In the genomic region with DNA sequence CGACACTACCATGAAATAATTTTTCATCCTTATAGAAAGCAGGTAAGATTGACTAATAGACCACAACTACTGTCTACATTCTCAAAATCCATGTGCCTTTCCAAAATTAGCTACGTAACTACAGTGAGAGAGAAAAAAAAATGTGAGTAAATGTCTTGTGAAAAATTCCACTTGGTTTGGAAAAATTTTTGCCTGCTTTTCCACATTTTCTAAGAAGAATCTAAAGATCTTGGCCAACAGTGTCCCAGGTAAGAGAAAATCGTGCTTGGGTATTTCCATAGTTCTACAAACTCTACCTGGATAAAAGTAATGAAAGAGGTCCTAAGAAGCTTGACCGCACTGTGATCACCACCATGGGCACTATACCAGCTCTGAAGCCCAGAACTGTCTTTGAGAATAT, we compare ENCODE assay signal across 8 cellular contexts. TPM values are rescaled to one million over a fixed set of nuclear protein-coding genes. Genes with fewer than 3 reads are reported as not detected.
DNase-seq lines count a peak whose midpoint lies in the region; ATAC-seq, FAIRE-seq and TF ChIP-seq lines count a peak whose summit lies in the region.

No MANE protein-coding gene starts in this region.

- H3K4me1 ChIP-seq in CD8-positive, alpha-beta T cell (ENCODE audit: insufficient read depth, low read length) = peaks cover 44% of the 10 kb centered on the region
- H3K4me1 ChIP-seq in MM.1S (ENCODE audit: low read length) = peaks cover 15% of the 10 kb centered on the region
- peaks cover 22% of the 10 kb centered on the region for H3K4me1 ChIP-seq in osteoblast (ENCODE audit: insufficient read depth, low read length)

- H3K27ac Mint-ChIP-seq in CD8-positive, alpha-beta T cell = peak overlapping the region; percentile 99
- peak overlapping the region; percentile 99 for H3K27ac Mint-ChIP-seq in effector memory CD8-positive, alpha-beta T cell

- H3K9ac ChIP-seq in MM.1S (ENCODE audit: low read length) = peak overlapping the region; percentile 26; the same call in 1 of the 2 replicates

- POLR2A ChIA-PET in CD8-positive, alpha-beta T cell (lab: Charles Lee) = interaction anchor here (1.6 kb wide), 1 partner anchor 41 kb away, joined by 5 read pairs; no protein-coding TSS in a partner anchor

- no peaks in the 10 kb centered on the region for H3K27me3 Mint-ChIP-seq in CD8-positive, alpha-beta T cell (ENCODE audit: low read depth)
- no peaks in the 10 kb centered on the region for H3K27me3 Mint-ChIP-seq in effector memory CD8-positive, alpha-beta T cell

- no peak for FAIRE-seq in HTR-8/SVneo (lab: Jason Lieb, UNC)

- H3K27me3 ChIP-seq in CD8-positive, alpha-beta T cell (ENCODE audit: insufficient read depth, low read length) = no peaks in the 10 kb centered on the region
- H3K27me3 ChIP-seq in MM.1S (replicated peaks; ENCODE audit: insufficient read depth, low read length) = no peaks in the 10 kb centered on the region
- H3K27me3 ChIP-seq in osteoblast (ENCODE audit: insufficient read depth, low read length) = no peaks in the 10 kb centered on the region

- no peaks in the 10 kb centered on the region for H3K9me2 ChIP-seq in MM.1S (replicated peaks; ENCODE audit: insufficient read depth, low read length)

- peak overlapping the region; percentile 27 for H3K4me3 ChIP-seq in CD8-positive, alpha-beta T cell (ENCODE audit: low read depth, low read length)
- H3K4me3 ChIP-seq in MM.1S (ENCODE audit: low read length) (peak overlapping the region; percentile 98), osteoblast (ENCODE audit: insufficient read depth, low read length) (peak overlapping the region; percentile 82)

- no peaks in the 10 kb centered on the region for H3K36me3 ChIP-seq in CD8-positive, alpha-beta T cell (ENCODE audit: insufficient read depth, low read length)
- H3K36me3 ChIP-seq in MM.1S (replicated peaks; ENCODE audit: insufficient read depth, low read length) (no peaks in the 10 kb centered on the region), osteoblast (ENCODE audit: insufficient read depth, low read length) (no peaks in the 10 kb centered on the region)

- peak overlapping the region; percentile 91 for H3K4me3 Mint-ChIP-seq in CD8-positive, alpha-beta T cell
- peak overlapping the region; percentile 96 to 97 for H3K4me3 Mint-ChIP-seq in effector memory CD8-positive, alpha-beta T cell

- H3K4me2 ChIP-seq in MM.1S (ENCODE audit: low read depth, low read length) (peak overlapping the region; percentile 95), osteoblast (ENCODE audit: insufficient read depth, low read length) (peak overlapping the region; percentile 97)

- no peaks in the 10 kb centered on the region for H3K9me3 ChIP-seq in CD8-positive, alpha-beta T cell (ENCODE audit: low read length)
- H3K9me3 ChIP-seq in MM.1S (replicated peaks; ENCODE audit: insufficient read depth, low read length) (no peaks in the 10 kb centered on the region), osteoblast (ENCODE audit: low read depth, low read length) (no peaks in the 10 kb centered on the region)

- CTCF ChIA-PET in CD8-positive, alpha-beta T cell (lab: Charles Lee) = interaction anchor here (0.9 to 1.8 kb wide), 3 partner anchors 13 to 75 kb away, joined by 3 to 4 read pairs (median 3); no protein-coding TSS in a partner anchor

- no peak for TF ChIP-seq CTCF in CD8-positive, alpha-beta T cell (IDR thresholded peaks at IDR 0.05)
- TF ChIP-seq CTCF in MM.1S (IDR thresholded peaks at IDR 0.05; ENCODE audit: low read length) (no peak), osteoblast (IDR thresholded peaks at IDR 0.05; ENCODE audit: extremely low read depth, low read depth, low read length) (no peak)

- no peaks in the 10 kb centered on the region for H4K20me1 ChIP-seq in MM.1S (ENCODE audit: insufficient read depth, low read length)
- peaks cover 3% of the 10 kb centered on the region for H4K20me1 ChIP-seq in osteoblast (ENCODE audit: insufficient read depth, low read length)

- ATAC-seq in CD8-positive, alpha-beta T cell = no peak
- ATAC-seq in effector memory CD8-positive, alpha-beta T cell (replicated peaks) = no peak
- no peak for ATAC-seq in HG02759 (IDR thresholded peaks at IDR 0.05; ENCODE audit: unreplicated experiment)

- H3K4me1 Mint-ChIP-seq in CD8-positive, alpha-beta T cell (ENCODE audit: low read depth) = peaks cover 60% of the 10 kb centered on the region
- peaks cover 33 to 36% of the 10 kb centered on the region in 2 donors for H3K4me1 Mint-ChIP-seq in effector memory CD8-positive, alpha-beta T cell (ENCODE audit: low read depth in 2 of 2)

- intact Hi-C loops in CD8-positive, alpha-beta T cell (cut with DNase I, micrococcal nuclease) = no loop called here

- H3K9me3 Mint-ChIP-seq in CD8-positive, alpha-beta T cell = no peaks in the 10 kb centered on the region
- H3K9me3 Mint-ChIP-seq in effector memory CD8-positive, alpha-beta T cell = no peaks in the 10 kb centered on the region

- H2AFZ ChIP-seq in MM.1S (ENCODE audit: low read length) (peak overlapping the region; percentile 76), osteoblast (ENCODE audit: low read length) (peak overlapping the region; percentile 98)

- H3K79me2 ChIP-seq in MM.1S (ENCODE audit: low read length) (peaks cover 36% of the 10 kb centered on the region), osteoblast (ENCODE audit: insufficient read depth, low read length) (peaks cover 35% of the 10 kb centered on the region)

- peaks cover 15% of the 10 kb centered on the region for H3K36me3 Mint-ChIP-seq in CD8-positive, alpha-beta T cell
- peaks cover 28% of the 10 kb centered on the region for H3K36me3 Mint-ChIP-seq in effector memory CD8-positive, alpha-beta T cell (ENCODE audit: insufficient read depth)

- no peak for DNase-seq in CD8-positive, alpha-beta T cell
- DNase-seq in MM.1S (no peak), osteoblast (ENCODE audit: insufficient read length, low spot score, missing footprints) (no peak), AG08395 (ENCODE audit: low spot score) (no peak), HTR-8/SVneo (ENCODE audit: insufficient read length, low spot score) (no peak)
- DNase-seq in effector memory CD8-positive, alpha-beta T cell = no peak
- no peak for DNase-seq in activated CD4-positive, CD25-positive, alpha-beta regulatory T cell treated with anti-CD3 and anti-CD28 coated beads, Interleukin-2, amount 50 U/mL, for 72 hours

- peak overlapping the region; percentile 99 for H3K27ac ChIP-seq in CD8-positive, alpha-beta T cell (ENCODE audit: low read depth, low read length)
- H3K27ac ChIP-seq in MM.1S (ENCODE audit: low read length) = peak overlapping the region; percentile 95; the same call in 1 of the 2 replicates
- H3K27ac ChIP-seq in osteoblast (ENCODE audit: low read depth, low read length) = peak overlapping the region; percentile 99

- H3F3A ChIP-seq in MM.1S (ENCODE audit: insufficient read depth, low read length) = peaks cover 6% of the 10 kb centered on the region

RNA-seq across cellular contexts. Expression of gene CLCN3, which starts 1.4 kb away (rescaled TPM):
- total RNA-seq in CD8-positive, alpha-beta T cell = 10 to 100 TPM; 10.2 to 10.9 TPM
- total RNA-seq in osteoblast = 32.2 and 35.9 TPM in 2 replicates

RNA-seq across cellular contexts. Expression of gene NEK1, which starts 6.6 kb away (rescaled TPM):
- 10 to 100 TPM; 13.8 to 15.5 TPM for total RNA-seq in CD8-positive, alpha-beta T cell
- total RNA-seq in osteoblast = 9.8 and 15.3 TPM in 2 replicates

Comparison
In these comparisons a context has a peak if more than half of its experiments do, and no peak if none do; other contexts are left out.
1. H3K4me3 ChIP-seq: peak in every context shown above with its lines; median percentile 98 in MM.1S; 82 in osteoblast; 27 in CD8-positive, alpha-beta T cell.